9 cellular contexts compared by ENCODE assay signal in the genomic region with DNA sequence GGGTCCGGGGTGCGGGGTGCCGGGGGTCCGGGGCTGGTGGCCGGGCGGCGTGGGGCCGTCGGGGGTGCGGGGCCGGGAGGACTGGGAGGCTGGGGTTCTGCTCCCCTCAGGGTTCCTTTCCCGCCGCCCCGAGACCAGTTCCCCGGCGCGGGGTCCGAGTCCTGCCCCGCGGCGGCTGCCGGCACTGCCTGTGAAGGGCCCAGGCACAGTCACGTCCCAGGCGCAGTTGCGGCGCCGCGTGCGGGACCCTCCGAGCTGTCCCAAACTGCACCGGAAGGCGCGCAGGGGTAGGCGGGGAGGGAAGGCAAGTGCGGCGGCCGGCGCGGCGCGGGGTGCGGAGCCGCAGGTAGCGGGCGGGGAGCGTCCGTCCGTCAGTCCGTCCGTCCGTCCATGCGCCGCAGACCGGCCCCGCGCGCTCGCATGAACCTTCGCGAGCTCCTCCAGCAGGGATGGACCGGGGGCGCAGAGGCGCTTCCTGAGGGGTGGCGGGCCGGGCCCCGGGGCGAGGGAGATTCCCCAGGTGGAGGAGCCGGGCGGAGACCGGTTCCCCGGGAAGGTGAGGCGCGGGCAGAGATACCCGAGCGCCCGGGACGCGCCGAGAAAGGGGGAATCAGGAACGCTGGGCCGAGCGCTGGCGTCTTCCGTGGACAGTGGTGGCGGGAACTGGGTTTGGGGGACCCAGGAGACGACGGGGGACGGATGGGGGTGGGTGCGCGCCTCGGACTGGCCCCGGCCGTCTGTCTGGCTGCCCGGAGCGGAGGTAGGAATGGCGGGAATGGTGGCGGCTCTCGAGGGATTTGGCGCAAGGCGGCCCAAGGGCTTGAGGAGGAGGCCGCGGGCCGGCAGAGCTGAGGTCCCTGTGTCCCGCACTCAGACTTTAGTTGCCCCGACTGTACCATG. TPM values are rescaled to one million over a fixed set of nuclear protein-coding genes. Genes with fewer than 3 reads are reported as not detected.
DNase-seq lines count a peak whose midpoint lies in the region; ATAC-seq, FAIRE-seq and TF ChIP-seq lines count a peak whose summit lies in the region.
"Had no signal": no experiment of that assay in that cellular context is flagged by ENCODE, and none has a peak within 500 bp of the region (broad histone marks: within the 10 kb centered on the region; RNA-seq: fewer than 3 reads in every experiment).

No MANE protein-coding gene starts in this region.

- H3K4me1 ChIP-seq in RWPE2 (ENCODE audit: insufficient read depth, poor library complexity, severe bottlenecking) (peaks cover under 1% of the 10 kb centered on the region), K562 (replicated peaks in 1 of 2; ENCODE audit: control insufficient read depth in 2 of 2, insufficient read depth in 2 of 2, low read length in 2 of 2) (peaks cover 0 to 40% of the 10 kb centered on the region in 2 experiments; a peak in 2 of 5 replicates), left lung (peaks cover 15 to 87% of the 10 kb centered on the region in 2 donors)

- TF ChIP-seq EP300 in K562 (IDR thresholded peaks at IDR 0.05; ENCODE audit: low read length), result no peak

- TF ChIP-seq POLR2A in K562 (conservative IDR thresholded peaks at IDR 0.05), result no peak

- TF ChIP-seq RAD21 in K562 (CRISPR knock-in tag; conservative IDR thresholded peaks at IDR 0.05 in 1 of 2, IDR thresholded peaks at IDR 0.05 in 1 of 2), result no peak

- H3K36me3 Mint-ChIP-seq in Calu3 (ENCODE audit: insufficient read depth, unreplicated experiment), result peaks cover 28% of the 10 kb centered on the region
- H3K36me3 Mint-ChIP-seq: immature natural killer cell had no signal

- no peak for TF ChIP-seq CTCF in Calu3 (IDR thresholded peaks at IDR 0.05; ENCODE audit: unreplicated experiment)
- TF ChIP-seq CTCF in RWPE2 (IDR thresholded peaks at IDR 0.05; ENCODE audit: poor library complexity, severe bottlenecking), result peak; percentile 70
- no peak for TF ChIP-seq CTCF in K562 (IDR thresholded peaks at IDR 0.05 in 2 of 3, conservative IDR thresholded peaks at IDR 0.05 in 1 of 3; ENCODE audit: insufficient read depth in 2 of 3, low read depth in 1 of 3, low read length in 3 of 3)
- TF ChIP-seq CTCF in left lung (IDR thresholded peaks at IDR 0.05), result no peak

- H3K36me3 ChIP-seq in RWPE2 (ENCODE audit: low read depth) (no peaks in the 10 kb centered on the region), K562 (ENCODE audit: control insufficient read depth, insufficient read depth, low read length) (no peaks in the 10 kb centered on the region), left lung (no peaks in the 10 kb centered on the region)

- no peak overlapping the region for H3K27ac ChIP-seq in RWPE2 (ENCODE audit: poor library complexity, severe bottlenecking)
- H3K27ac ChIP-seq in K562 (ENCODE audit: extremely low read depth, low read depth, low read length), result no peak overlapping the region
- peak overlapping the region in 1 of 2 donors; percentile 79 for H3K27ac ChIP-seq in left lung

- H3K27me3 Mint-ChIP-seq in Calu3 (ENCODE audit: unreplicated experiment), result peaks cover 59% of the 10 kb centered on the region

- no peaks in the 10 kb centered on the region for H3K9me1 ChIP-seq in K562 (ENCODE audit: control insufficient read depth, insufficient read depth, low read length)

- no peaks in the 10 kb centered on the region for H3K9me3 ChIP-seq in RWPE2 (ENCODE audit: severe bottlenecking)
- no peaks in the 10 kb centered on the region for H3K9me3 ChIP-seq in K562 (replicated peaks; ENCODE audit: control insufficient read depth, insufficient read depth, low read depth, low read length)
- no peaks in the 10 kb centered on the region for H3K9me3 ChIP-seq in left lung

- H3K4me2 ChIP-seq in K562 (ENCODE audit: insufficient read depth, low read length), result peak overlapping the region; percentile 37

- H3K4me3 ChIP-seq in RWPE2 (ENCODE audit: severe bottlenecking), result peak overlapping the region; percentile 41
- peak overlapping the region; percentile 42 for H3K4me3 ChIP-seq in K562
- peak overlapping the region; percentile 47 to 63 for H3K4me3 ChIP-seq in left lung

- H3K4me1 Mint-ChIP-seq in Calu3 (ENCODE audit: low read depth, unreplicated experiment), result no peaks in the 10 kb centered on the region

- CTCF ChIA-PET in Calu3 (lab: Charles Lee) (interaction anchor here (0.6 to 2.0 kb wide), 3 partner anchors 11 to 97 kb away, joined by 3 to 6 read pairs (median 5); no protein-coding TSS in a partner anchor), K562 (lab: Yijun Ruan, JAX; ENCODE audit: low intra/inter-chr PET ratio) (interaction anchor here (1.5 to 3.0 kb wide), 3 partner anchors 78 to 101 kb away, joined by 5 to 16 read pairs (median 6); no protein-coding TSS in a partner anchor)

- peaks cover 14% of the 10 kb centered on the region for H4K20me1 ChIP-seq in K562 (replicated peaks; ENCODE audit: control insufficient read depth, insufficient read depth, low read length)

- intact Hi-C loops in Calu3 (cut with micrococcal nuclease; ENCODE audit: unreplicated experiment), result no loop called here
- intact Hi-C loops in K562 (cut with micrococcal nuclease), result loop anchor here (5.0 kb wide), 2 partner anchors 63 to 78 kb away; no protein-coding TSS in a partner anchor
- intact Hi-C loops in left lung (cut with DNase I), result loop anchor here in 1 of 2 donors (10.0 kb wide), 1 partner anchor 81 kb away; no protein-coding TSS in a partner anchor

- peak overlapping the region in 1 of 2 experiments; percentile 83; a peak in 2 of 4 replicates for H3K9ac ChIP-seq in K562 (ENCODE audit: insufficient read depth in 1 of 2, low read depth in 2 of 2, low read length in 2 of 2)

- POLR2A ChIA-PET in K562 (lab: Yijun Ruan, JAX), result interaction anchor here (0.7 kb wide), 1 partner anchor 120 kb away, joined by 5 read pairs; no protein-coding TSS in a partner anchor

- ATAC-seq in RWPE2 (ENCODE audit: low read depth) (peak; percentile 18; the same call in 2 of the 3 replicates), K562 (peak; percentile 41), left lung (peak; percentile 36), GM21390 (IDR thresholded peaks at IDR 0.05; ENCODE audit: unreplicated experiment) (no peak), HG03135 (IDR thresholded peaks at IDR 0.05; ENCODE audit: unreplicated experiment) (no peak)

- no peaks in the 10 kb centered on the region for H3K79me2 ChIP-seq in K562 (ENCODE audit: control insufficient read depth, insufficient read depth, low read length)

- peak overlapping the region; percentile 63 for H2AFZ ChIP-seq in K562 (ENCODE audit: low read depth, low read length)

- BruUV-seq in Calu3 (replicated peaks; lab: Mats Ljungman, UMichigan) (no TSS peak), K562 (replicated peaks; lab: Mats Ljungman, UMichigan) (no TSS peak)

- no peak overlapping the region for H3K27ac Mint-ChIP-seq in Calu3 (ENCODE audit: unreplicated experiment)
- H3K27ac Mint-ChIP-seq: immature natural killer cell had no signal

- H3K9me3 Mint-ChIP-seq in Calu3 (ENCODE audit: low read depth, unreplicated experiment), result no peaks in the 10 kb centered on the region
- H3K9me3 Mint-ChIP-seq: immature natural killer cell had no signal

- WGBS in K562 (ENCODE audit: insufficient coverage, low coverage, missing lambda C conversion rate), result 14% methylated on average over 7 of the region's 105 CpGs

- H3K27me3 ChIP-seq in RWPE2 (ENCODE audit: insufficient read depth, poor library complexity, severe bottlenecking) (peaks cover 16% of the 10 kb centered on the region), K562 (ENCODE audit: control insufficient read depth in 2 of 2, insufficient read depth in 2 of 2, low read length in 2 of 2) (peaks cover 2 to 32% of the 10 kb centered on the region in 2 experiments; a peak in 4 of 5 replicates), left lung (peaks cover 0 to 8% of the 10 kb centered on the region in 2 donors)

- in situ Hi-C loops in K562 (cut with MboI), result no loop called here

- DNase-seq in Calu3, result no peak
- no peak for DNase-seq in RWPE2 (ENCODE audit: low spot score)
- peak in 3 of 4 experiments; percentile 20 to 56 (median 48) for DNase-seq in K562 (ENCODE audit: extremely low read depth in 1 of 4, low spot score in 3 of 4)
- DNase-seq in left lung, result peak in 1 of 2 donors; percentile 90
- DNase-seq in stimulated activated naive CD4-positive, alpha-beta T cell treated with Interleukin-2 at 50 U/mL for 16 hours (lab: John Stamatoyannopoulos, UW), result peak; percentile 23
- DNase-seq in SHP77 (lab: John Stamatoyannopoulos, UW), result no peak

- FAIRE-seq in K562 (lab: Jason Lieb, UNC), result no peak

- peak overlapping the region; percentile 41 for H3K4me3 Mint-ChIP-seq in Calu3 (ENCODE audit: low read depth, unreplicated experiment)

TF ChIP-seq in K562, 482 proteins besides CTCF, POLR2A, EP300 and RAD21 (continues in another document):
- TF ChIP-seq RBM14 (IDR thresholded peaks at IDR 0.05; ENCODE audit: borderline replicate concordance, insufficient read depth, low read depth, low read length) (no peak), GABPB1 (CRISPR knock-in tag; IDR thresholded peaks at IDR 0.05) (0 out of 2 replicates have a peak, but pooled peaks have one; percentile 32), POLR2AphosphoS2 (IDR thresholded peaks at IDR 0.05; ENCODE audit: low read length) (no peak)

RNA-seq across cellular contexts. Expression of a gene that starts 3.1 kb away (rescaled TPM):
- total RNA-seq in Calu3 (2022), result 2.4 and 2.9 TPM in 2 replicates
- 4.8 and 9.2 TPM in 2 replicates for total RNA-seq in K562 (2011; cell fraction: chromatin; rRNA removed; ENCODE audit: low replicate concordance)
- total RNA-seq in K562 (2011; cell fraction: nucleolus; rRNA removed), result 3.6 and 5.2 TPM in 2 replicates
- total RNA-seq in K562 (2011; cell fraction: nucleoplasm; rRNA removed), result 5.9 and 6.1 TPM in 2 replicates
- total RNA-seq in K562 (2014; rRNA removed), result 0.61 and 2.1 TPM in 2 replicates
- 0.15 and 0.29 TPM in 2 replicates for total RNA-seq in K562 (2014; rRNA removed; fragmentation: Illumina TruSeq; extraction: Trizol)
- 0.53 and 0.80 TPM in 2 replicates for total RNA-seq in K562 (2015; rRNA removed; fragmentation: Illumina TruSeq; extraction: Trizol)
- 0.66 and 0.98 TPM in 2 replicates for total RNA-seq in K562 (2021)
- 0.49 and 1.2 TPM in 2 replicates for polyA plus RNA-seq in K562 (2011; rRNA removed)
- polyA plus RNA-seq in K562 (2011; cell fraction: cytosol; rRNA removed), result 2.1 and 2.8 TPM in 2 replicates
- polyA plus RNA-seq in K562 (2011; cell fraction: nucleus; rRNA removed), result 3.2 and 3.4 TPM in 2 replicates
- polyA plus RNA-seq in K562 (2012), result 0.90 and 2.1 TPM in 2 replicates
- polyA plus RNA-seq in K562 (2014; fragmentation: Illumina TruSeq; extraction: Trizol), result 0.58 and 0.65 TPM in 2 replicates
- polyA plus RNA-seq in K562 (2014; fragmentation: Nextera tagmentation; extraction: Ambion mirVana), result not detected
- polyA plus RNA-seq in K562 (2014; rRNA removed), result 0.54 and 1.2 TPM in 2 replicates
- 1.3 and 2.9 TPM in 2 replicates for polyA minus RNA-seq in K562 (2011; rRNA and poly(A)+ RNA removed)
- polyA minus RNA-seq in K562 (2011; cell fraction: cytosol; rRNA and poly(A)+ RNA removed), result 2.2 TPM in 1 of 2 replicates, not detected in the other
- polyA minus RNA-seq in K562 (2011; cell fraction: nucleus; rRNA and poly(A)+ RNA removed), result 1.5 and 3.7 TPM in 2 replicates
- total RNA-seq in left lung, result 10 to 100 TPM; 11.5 to 16.8 TPM

Comparison
In these comparisons a context has a peak if more than half of its experiments do, and no peak if none do; other contexts are left out.
1. DNase-seq: peak in K562 (3 of 4) and stimulated activated naive CD4-positive, alpha-beta T cell treated with Interleukin-2 at 50 U/mL for 16 hours (single experiment); none in Calu3 (single experiment), RWPE2 (single experiment) and SHP77 (0 of 2).
2. ATAC-seq: peak in RWPE2 (single experiment), K562 (single experiment) and left lung (single experiment); none in GM21390 (single experiment) and HG03135 (single experiment).
3. Peak in every context shown above with its lines, with median percentiles within 50 percentile points of each other: H3K4me3 ChIP-seq.